In genomic region chr17:47119746-47120520, GRCh38 we compare ENCODE assay signal across 10 cellular contexts.
DNase-seq lines count a peak whose midpoint lies in the region; ATAC-seq and TF ChIP-seq lines count a peak whose summit lies in the region.
"Had no signal": no experiment of that assay in that cellular context is flagged by ENCODE, and none has a peak within 500 bp of the region (broad histone marks: within the 10 kb centered on the region; RNA-seq: fewer than 3 reads in every experiment).

No MANE protein-coding gene starts in this region.

- H3K9me3 ChIP-seq in adipocyte (ENCODE audit: control insufficient read depth, low read length) = no peaks in the 10 kb centered on the region

- peak; percentile 23 for DNase-seq in AG08396 (ENCODE audit: low spot score)
- DNase-seq in H7 = peak; percentile 12
- peak; percentile 61 for DNase-seq in adipocyte (ENCODE audit: low read depth)
- DNase-seq in kidney epithelial cell (ENCODE audit: low read depth) = peak; percentile 57
- DNase-seq in cortex of kidney (lab: John Stamatoyannopoulos, UW) = no peak
- no peak for DNase-seq in effector CD4-positive, alpha-beta T cell
- DNase-seq: NCI-H1105 treated with DMSO at 0.1 percent for 48 hours, WERI-Rb-1 had no signal

- peaks cover 25% of the 10 kb centered on the region for H3K4me1 ChIP-seq in adipocyte (ENCODE audit: control insufficient read depth, insufficient read depth, low read length)

- H3K27me3 ChIP-seq in H7 (ENCODE audit: control insufficient read depth, insufficient read depth, low read length) (no peaks in the 10 kb centered on the region), adipocyte (replicated peaks; ENCODE audit: control insufficient read depth, insufficient read depth, low read length) (no peaks in the 10 kb centered on the region), kidney epithelial cell (ENCODE audit: control insufficient read depth, insufficient read depth, low read length) (no peaks in the 10 kb centered on the region)

- no peak for ATAC-seq in HG03565 (IDR thresholded peaks at IDR 0.05; ENCODE audit: unreplicated experiment)
- no peak for ATAC-seq in GM21576 (IDR thresholded peaks at IDR 0.05; ENCODE audit: unreplicated experiment)

- H3K36me3 ChIP-seq in H7 (replicated peaks; ENCODE audit: control insufficient read depth, insufficient read depth, low read length) (peaks cover 2% of the 10 kb centered on the region), adipocyte (ENCODE audit: control insufficient read depth, insufficient read depth, low read length, severe bottlenecking) (peaks cover 58% of the 10 kb centered on the region), kidney epithelial cell (ENCODE audit: control insufficient read depth, insufficient read depth, low read length) (peaks cover 1% of the 10 kb centered on the region)

- no peak overlapping the region for H3K9ac ChIP-seq in adipocyte (ENCODE audit: low read length)

- H3K4me3 ChIP-seq in H7 (ENCODE audit: insufficient read depth, low read depth, low read length) = no peak overlapping the region
- no peak overlapping the region for H3K4me3 ChIP-seq in adipocyte (ENCODE audit: low read length)
- no peak overlapping the region for H3K4me3 ChIP-seq in kidney epithelial cell (ENCODE audit: low read depth, low read length)

- no peak for TF ChIP-seq CTCF in kidney epithelial cell (IDR thresholded peaks at IDR 0.05; ENCODE audit: insufficient read depth, low read length, poor library complexity, severe bottlenecking)

Comparison
In these comparisons a context has a peak if more than half of its experiments do, and no peak if none do; other contexts are left out.
1. DNase-seq: peak in AG08396 (single experiment), H7 (single experiment), adipocyte (single experiment) and kidney epithelial cell (single experiment); none in cortex of kidney (single experiment) and effector CD4-positive, alpha-beta T cell (single experiment).